22 cellular contexts compared by ENCODE assay signal in genomic region chr4:26289421-26289820, GRCh38. TPM values are rescaled to one million over a fixed set of nuclear protein-coding genes. Genes with fewer than 3 reads are reported as not detected.
DNase-seq lines count a peak whose midpoint lies in the region; ATAC-seq and TF ChIP-seq lines count a peak whose summit lies in the region.
"Had no signal": no experiment of that assay in that cellular context is flagged by ENCODE, and none has a peak within 500 bp of the region (broad histone marks: within the 10 kb centered on the region; RNA-seq: fewer than 3 reads in every experiment).

No MANE protein-coding gene starts in this region.

- TF ChIP-seq CTCF in MCF 10A (IDR thresholded peaks at IDR 0.05; ENCODE audit: unreplicated experiment) (no peak), breast epithelium (IDR thresholded peaks at IDR 0.05) (no peak), epithelial cell of esophagus (IDR thresholded peaks at IDR 0.05; ENCODE audit: insufficient read depth, low read depth, low read length, missing control alignments) (no peak)

- H3K4me3 Mint-ChIP-seq in MCF 10A (ENCODE audit: unreplicated experiment) = no peak overlapping the region
- H3K4me3 Mint-ChIP-seq: mesothelial cell of epicardium; naive thymus-derived CD8-positive, alpha-beta T cell had no signal

- no peaks in the 10 kb centered on the region for H3K36me3 Mint-ChIP-seq in MCF 10A (ENCODE audit: insufficient read depth, unreplicated experiment)
- H3K36me3 Mint-ChIP-seq: mesothelial cell of epicardium; naive thymus-derived CD8-positive, alpha-beta T cell had no signal

- H3K4me1 ChIP-seq in breast epithelium = no peaks in the 10 kb centered on the region
- H3K4me1 ChIP-seq: BE2C, right atrium auricular region had no signal

- CTCF ChIA-PET in MCF 10A (lab: Yijun Ruan, JAX) = interaction anchor here (0.7 to 1.9 kb wide), 8 partner anchors 13 to 239 kb away, joined by 3 to 11 read pairs (median 4); no protein-coding TSS in a partner anchor

- no peak for ATAC-seq in left cardiac atrium
- no peak for ATAC-seq in HG03039 (IDR thresholded peaks at IDR 0.05; ENCODE audit: unreplicated experiment)
- ATAC-seq in HG03097 (IDR thresholded peaks at IDR 0.05; ENCODE audit: low FRiP score, unreplicated experiment) = no peak
- ATAC-seq: naive thymus-derived CD8-positive, alpha-beta T cell had no signal

- H3K27me3 Mint-ChIP-seq in MCF 10A (ENCODE audit: insufficient read depth, unreplicated experiment) = no peaks in the 10 kb centered on the region

- POLR2A ChIA-PET in MCF 10A (lab: Yijun Ruan, JAX) = interaction anchor here (0.7 to 3.8 kb wide), 11 partner anchors 11 to 203 kb away, joined by 3 to 43 read pairs (median 5); partner anchors contain the start of gene RBPJ

- peaks cover 19% of the 10 kb centered on the region for H3K4me1 Mint-ChIP-seq in MCF 10A (ENCODE audit: insufficient read depth, unreplicated experiment)
- H3K4me1 Mint-ChIP-seq: mesothelial cell of epicardium had no signal

- TF ChIP-seq POLR2A in breast epithelium (IDR thresholded peaks at IDR 0.05) = no peak

- H3K4me3 ChIP-seq in breast epithelium = no peak overlapping the region
- H3K4me3 ChIP-seq in epithelial cell of esophagus (ENCODE audit: low read length) = no peak overlapping the region
- H3K4me3 ChIP-seq: HAP-1, right atrium auricular region, SJCRH30 had no signal

- H3K9me3 ChIP-seq in breast epithelium = no peaks in the 10 kb centered on the region
- H3K9me3 ChIP-seq: BE2C, HAP-1, right atrium auricular region, SJCRH30 had no signal

- no peaks in the 10 kb centered on the region for H3K9me3 Mint-ChIP-seq in MCF 10A (ENCODE audit: unreplicated experiment)
- H3K9me3 Mint-ChIP-seq: mesothelial cell of epicardium; naive thymus-derived CD8-positive, alpha-beta T cell had no signal

- H3K27me3 ChIP-seq in breast epithelium = no peaks in the 10 kb centered on the region
- H3K27me3 ChIP-seq: BE2C, right atrium auricular region, SJCRH30 had no signal

- no TSS peak for BruUV-seq in MCF 10A (replicated peaks; lab: Mats Ljungman, UMichigan)

- H3K27ac ChIP-seq in breast epithelium = no peak overlapping the region
- H3K27ac ChIP-seq: SJCRH30 had no signal

- H3K36me3 ChIP-seq in breast epithelium = no peaks in the 10 kb centered on the region
- H3K36me3 ChIP-seq: BE2C, HAP-1, right atrium auricular region, SJCRH30 had no signal

- intact Hi-C loops in MCF 10A (cut with micrococcal nuclease) = no loop called here
- intact Hi-C loops in breast epithelium (cut with DNase I; ENCODE audit: low total_unique reads) = no loop called here
- intact Hi-C loops in left cardiac atrium (cut with DNase I) = no loop called here

- peak; percentile 81 for DNase-seq in MCF 10A (ENCODE audit: unreplicated experiment)
- DNase-seq in breast epithelium (ENCODE audit: low spot score in 2 of 2) = no peak
- peak; percentile 20 to 61 for DNase-seq in NOMO-1 (lab: John Stamatoyannopoulos, UW; ENCODE audit: unreplicated experiment in 2 of 2)
- peak; percentile 93 for DNase-seq in epithelial cell of esophagus (ENCODE audit: low read depth)
- DNase-seq in NCI-H774 (lab: John Stamatoyannopoulos, UW) = no peak
- no peak for DNase-seq in left cardiac atrium
- DNase-seq: activated CD4-positive, alpha-beta T cell treated with anti-CD3 and anti-CD28 coated beads for 4 hours; activated naive CD4-positive, alpha-beta T cell treated with Interleukin-2 at 50 U/mL for 16 hours; activated T-cell treated with anti-CD3 and anti-CD28 coated beads, Interleukin-2, amount 50 U/mL, for 48 hours; BE2C; Calu3; head of caudate nucleus; naive thymus-derived CD8-positive, alpha-beta T cell; NCI-H1105; NCI-H2171; SJCRH30; T-helper 1 cell had no signal

- no peak overlapping the region for H3K27ac Mint-ChIP-seq in MCF 10A (ENCODE audit: low read depth, unreplicated experiment)
- H3K27ac Mint-ChIP-seq: mesothelial cell of epicardium; naive thymus-derived CD8-positive, alpha-beta T cell had no signal

RNA-seq across cellular contexts. Expression of gene RBPJ, which starts 31.4 kb away (rescaled TPM):
- total RNA-seq in MCF 10A (2022) (74.4 and 84.7 TPM in 2 replicates), breast epithelium (100 to 1,000 TPM in 1 of 3 donors, 10 to 100 TPM in 2; 64.9 to 143 (median 88.7) TPM), left cardiac atrium (10 to 100 TPM; 49.6 to 63.5 TPM)

Comparison
In these comparisons a context has a peak if more than half of its experiments do, and no peak if none do; other contexts are left out.
1. DNase-seq: peak in MCF 10A (single experiment), NOMO-1 (2 of 2) and epithelial cell of esophagus (single experiment); none in breast epithelium (0 of 2), NCI-H774 (single experiment) and left cardiac atrium (single experiment).